In genomic region chr6:31225735-31226134, GRCh38 we compare ENCODE assay signal across 19 cellular contexts. TPM values are rescaled to one million over a fixed set of nuclear protein-coding genes. Genes with fewer than 3 reads are reported as not detected.
DNase-seq lines count a peak whose midpoint lies in the region; ATAC-seq, FAIRE-seq and TF ChIP-seq lines count a peak whose summit lies in the region.
"Had no signal": no experiment of that assay in that cellular context is flagged by ENCODE, and none has a peak within 500 bp of the region (broad histone marks: within the 10 kb centered on the region; RNA-seq: fewer than 3 reads in every experiment).

No MANE protein-coding gene starts in this region.

- 33 to 39% methylated on average over 7 of the region's 7 CpGs for WGBS in pancreas, 2 donors

- TF ChIP-seq CTCF in PC-3 (conservative IDR thresholded peaks at IDR 0.05; ENCODE audit: low read depth, low read length) = no peak
- no peak for TF ChIP-seq CTCF in pancreas (IDR thresholded peaks at IDR 0.05)

- H3K4me3 ChIP-seq in PC-3 (ENCODE audit: low read length) (no peak overlapping the region), pancreas (no peak overlapping the region)
- H3K4me3 ChIP-seq: A549, GM23338 had no signal

- no peaks in the 10 kb centered on the region for H3F3A ChIP-seq in PC-3 (ENCODE audit: low read length, unreplicated experiment)

- ATAC-seq in PC-3 = no peak
- peak; percentile 70 to 88 (median 84) for ATAC-seq in pancreas
- no peak for ATAC-seq in Right ventricle myocardium inferior
- ATAC-seq: A549, GM23338 had no signal

- FAIRE-seq in pancreas (lab: Jason Lieb, UNC) = no peak
- FAIRE-seq: A549, H54 had no signal

- H3K27ac ChIP-seq in PC-3 (ENCODE audit: low read length) (no peak overlapping the region), pancreas (no peak overlapping the region)
- H3K27ac ChIP-seq: 22Rv1, A549, HL-60 had no signal

- H3K9ac ChIP-seq in PC-3 (ENCODE audit: low read length) = no peak overlapping the region

- H3K36me3 ChIP-seq in PC-3 (ENCODE audit: low read depth, low read length) = no peaks in the 10 kb centered on the region
- H3K36me3 ChIP-seq in pancreas = no peaks in the 10 kb centered on the region

- DNase-seq in NCI-H2196 (lab: John Stamatoyannopoulos, UW; ENCODE audit: unreplicated experiment) = peak; percentile 16
- no peak for DNase-seq in NCI-H2196 treated with DMSO at 0.1 percent for 48 hours (lab: John Stamatoyannopoulos, UW; ENCODE audit: unreplicated experiment)
- DNase-seq in PC-3 = peak; percentile 38
- peak in 3 of 6 donors; percentile 30 to 75 (median 55) for DNase-seq in pancreas
- no peak for DNase-seq in Right ventricle myocardium inferior (ENCODE audit: missing footprints)
- DNase-seq in activated T-cell treated with anti-CD3 and anti-CD28 coated beads for 4 hours = no peak
- DNase-seq in D341Med (ENCODE audit: low spot score) = no peak
- DNase-seq: AML-193; CD4-positive, alpha-beta memory T cell; DMS79 treated with DMSO at 0.1 percent for 48 hours; GF-D8; HCEC 1CT had no signal

- CTCF ChIA-PET in PC-3 (lab: Charles Lee) = no interaction called here

- H3K4me1 ChIP-seq in PC-3 (ENCODE audit: insufficient read depth, low read length) (no peaks in the 10 kb centered on the region), pancreas (no peaks in the 10 kb centered on the region)
- H3K4me1 ChIP-seq: A549 had no signal

- no TSS peak for BruUV-seq in PC-3 (replicated peaks; lab: Mats Ljungman, UMichigan)

- H3K27me3 ChIP-seq in PC-3 (ENCODE audit: low read length) = no peaks in the 10 kb centered on the region
- H3K27me3 ChIP-seq in pancreas = no peaks in the 10 kb centered on the region

- no peak overlapping the region for H2AFZ ChIP-seq in PC-3 (ENCODE audit: low read length)
- H2AFZ ChIP-seq: GM23338 had no signal

- H3K79me2 ChIP-seq in PC-3 (ENCODE audit: low read length) = no peaks in the 10 kb centered on the region

- H3K9me2 ChIP-seq in PC-3 (replicated peaks; ENCODE audit: low read length) = no peaks in the 10 kb centered on the region

- no peak overlapping the region for H3K4me2 ChIP-seq in PC-3 (ENCODE audit: low read length)
- H3K4me2 ChIP-seq: A549, GM23338 had no signal

- POLR2A ChIA-PET in PC-3 (lab: Charles Lee; ENCODE audit: unreplicated experiment) = no interaction called here

- intact Hi-C loops in PC-3 (cut with micrococcal nuclease) = no loop called here
- intact Hi-C loops in pancreas (cut with DNase I) = no loop called here
- intact Hi-C loops in Right ventricle myocardium inferior (cut with DNase I) = no loop called here

- H4K20me1 ChIP-seq in PC-3 (ENCODE audit: low read length) = no peaks in the 10 kb centered on the region

- H3K9me3 ChIP-seq in PC-3 (ENCODE audit: low read length) (no peaks in the 10 kb centered on the region), pancreas (no peaks in the 10 kb centered on the region)
- H3K9me3 ChIP-seq: A549 had no signal

RNA-seq across cellular contexts. Expression of gene HLA-C, which starts 46.2 kb away (rescaled TPM):
- total RNA-seq in PC-3 (2014; rRNA removed) (219 and 252 TPM in 2 replicates), pancreas (100 to 1,000 TPM; 135 to 297 (median 208) TPM), Right ventricle myocardium inferior (185 TPM)
- 100 to 1,000 TPM; 147 to 160 TPM for polyA plus RNA-seq in pancreas

RNA-seq across cellular contexts. Expression of gene POU5F1, which starts 55.3 kb away (rescaled TPM):
- not detected in 2 replicates for total RNA-seq in PC-3 (2014; rRNA removed)
- total RNA-seq in pancreas = 10 to 100 TPM in 1 of 6 donors, 1 to 10 TPM in 5; 1.1 to 23.6 (median 3.2) TPM
- polyA plus RNA-seq in pancreas = 10 to 100 TPM in 1 of 2 donors, 1 to 10 TPM in 1; 8.6 to 32.1 TPM
- total RNA-seq in Right ventricle myocardium inferior = 0.51 TPM
- total RNA-seq: CD4-positive, alpha-beta memory T cell; HT1080 had no signal
- polyA plus RNA-seq: CD14-positive monocyte; CD4-positive, alpha-beta memory T cell had no signal

Comparison
In these comparisons a context has a peak if more than half of its experiments do, and no peak if none do; other contexts are left out.
1. DNase-seq: peak in NCI-H2196 (single experiment) and PC-3 (single experiment); none in NCI-H2196 treated with DMSO at 0.1 percent for 48 hours (single experiment), Right ventricle myocardium inferior (single experiment), activated T-cell treated with anti-CD3 and anti-CD28 coated beads for 4 hours (single experiment) and D341Med (single experiment).
2. ATAC-seq: peak in pancreas (4 of 4); none in PC-3 (single experiment) and Right ventricle myocardium inferior (single experiment).